17 cellular contexts compared by ENCODE assay signal in genomic region chr12:47941475-47942326, GRCh38. TPM values are rescaled to one million over a fixed set of nuclear protein-coding genes. Genes with fewer than 3 reads are reported as not detected.
DNase-seq lines count a peak whose midpoint lies in the region; ATAC-seq, FAIRE-seq and TF ChIP-seq lines count a peak whose summit lies in the region.
"Had no signal": no experiment of that assay in that cellular context is flagged by ENCODE, and none has a peak within 500 bp of the region (broad histone marks: within the 10 kb centered on the region; RNA-seq: fewer than 3 reads in every experiment).

No MANE protein-coding gene starts in this region.

- H3K4me2 ChIP-seq in H1 (ENCODE audit: insufficient read depth in 1 of 2, low read depth in 2 of 2, low read length in 2 of 2) (peak overlapping the region; percentile 42 to 73), mesendoderm (ENCODE audit: low read length) (no peak overlapping the region)

- no peak for TF ChIP-seq EP300 in H1 (IDR thresholded peaks at IDR 0.05; ENCODE audit: borderline replicate concordance in 1 of 2, low read depth in 2 of 2, low read length in 2 of 2)

- H3K56ac ChIP-seq in H1 (replicated peaks; ENCODE audit: insufficient read length, low read depth, low read length) = no peak overlapping the region
- H3K56ac ChIP-seq in mesendoderm (ENCODE audit: low read length) = peak overlapping the region; percentile 22

- intact Hi-C loops in thyroid gland (cut with DNase I) = no loop called here

- ATAC-seq in HG03342 (IDR thresholded peaks at IDR 0.05; ENCODE audit: unreplicated experiment) = no peak
- ATAC-seq: heart left ventricle had no signal

- no peak overlapping the region for H4K91ac ChIP-seq in H1 (replicated peaks; ENCODE audit: insufficient read length, low read length)

- H3K18ac ChIP-seq in H1 (ENCODE audit: extremely low read depth, low read length) (peak overlapping the region; percentile 32; the same call in 1 of the 2 replicates), mesendoderm (ENCODE audit: low read length) (no peak overlapping the region)

- H2BK5ac ChIP-seq in H1 (ENCODE audit: low read depth, low read length) (no peak overlapping the region), mesendoderm (ENCODE audit: low read length) (no peak overlapping the region)

- POLR2A ChIA-PET in H1 (lab: Charles Lee; ENCODE audit: partially characterized antibody) = no interaction called here

- peaks cover 5% of the 10 kb centered on the region; the same call in 1 of the 2 replicates for H3K4me1 ChIP-seq in HUES48 (ENCODE audit: control insufficient read depth, insufficient read depth, low read length)
- peaks cover 0 to 16% (median 13%) of the 10 kb centered on the region in 4 experiments; a peak in 5 of 7 replicates for H3K4me1 ChIP-seq in H1 (replicated peaks in 1 of 4; ENCODE audit: control insufficient read depth in 3 of 4, insufficient read depth in 4 of 4, low read length in 3 of 4)
- no peaks in the 10 kb centered on the region for H3K4me1 ChIP-seq in mesendoderm (ENCODE audit: control insufficient read depth, low read depth, low read length)
- peaks cover 0 to 11% of the 10 kb centered on the region in 2 donors for H3K4me1 ChIP-seq in thyroid gland

- no peak overlapping the region for H3K9ac ChIP-seq in HUES48 (ENCODE audit: low read depth, low read length)
- no peak overlapping the region for H3K9ac ChIP-seq in H1 (replicated peaks in 1 of 4; ENCODE audit: extremely low read depth in 1 of 4, low read depth in 3 of 4, low read length in 3 of 4)
- no peak overlapping the region for H3K9ac ChIP-seq in mesendoderm (ENCODE audit: low read length)

- H3K9me3 ChIP-seq in HUES48 (ENCODE audit: control insufficient read depth, insufficient read depth, low read length) (no peaks in the 10 kb centered on the region), H1 (ENCODE audit: insufficient read depth in 2 of 2, low read depth in 1 of 2, low read length in 1 of 2) (no peaks in the 10 kb centered on the region), thyroid gland (no peaks in the 10 kb centered on the region)
- H3K9me3 ChIP-seq: colonic mucosa, heart left ventricle had no signal

- peaks cover 6% of the 10 kb centered on the region for H3K23me2 ChIP-seq in H1 (ENCODE audit: low read depth, low read length)

- TF ChIP-seq POLR2A in H1 (IDR thresholded peaks at IDR 0.05; ENCODE audit: control extremely low read depth in 1 of 2, low read depth in 2 of 2, low read length in 2 of 2) = no peak
- TF ChIP-seq POLR2A in thyroid gland (IDR thresholded peaks at IDR 0.05) = no peak

- H4K8ac ChIP-seq in H1 (ENCODE audit: extremely low read depth, insufficient read depth, low read length) (peak overlapping the region; percentile 58; the same call in 1 of the 2 replicates), mesendoderm (ENCODE audit: low read depth, low read length) (no peak overlapping the region)

- H4K20me1 ChIP-seq in H1 (replicated peaks in 1 of 2; ENCODE audit: control insufficient read depth in 1 of 2, insufficient read depth in 2 of 2, low read length in 2 of 2) = peaks cover 0 to 2% of the 10 kb centered on the region in 2 experiments

- no peak for DNase-seq in H1 (ENCODE audit: low read depth in 1 of 2, low spot score in 2 of 2)
- DNase-seq in mesendoderm = no peak
- DNase-seq in thyroid gland = peak; percentile 12 to 37
- no peak for DNase-seq in effector CD4-positive, alpha-beta T cell
- no peak for DNase-seq in central memory CD4-positive, alpha-beta T cell
- DNase-seq: activated gamma-delta T cell, AML-193, colonic mucosa, COR-L47, heart left ventricle, MM.1S, NCI-H1694 treated with DMSO at 0.1 percent for 48 hours, SHP77 had no signal

- H2BK15ac ChIP-seq in H1 (ENCODE audit: low read length) (peak overlapping the region; percentile 61; the same call in 1 of the 2 replicates), mesendoderm (replicated peaks; ENCODE audit: low read depth) (no peak overlapping the region)

- H2BK12ac ChIP-seq in H1 (ENCODE audit: low read depth, low read length) = peak overlapping the region; percentile 90; the same call in 1 of the 2 replicates

- FAIRE-seq in H1 (lab: Jason Lieb, UNC) = no peak
- FAIRE-seq: keratinocyte had no signal

- H2BK120ac ChIP-seq in H1 (replicated peaks; ENCODE audit: low read depth, low read length) (no peak overlapping the region), mesendoderm (ENCODE audit: low read depth, low read length) (no peak overlapping the region)

- H3K79me1 ChIP-seq in H1 (ENCODE audit: low read depth, low read length) (no peaks in the 10 kb centered on the region), mesendoderm (ENCODE audit: low read length) (no peaks in the 10 kb centered on the region)

- H2AK5ac ChIP-seq in H1 (ENCODE audit: low read depth, low read length) = no peak overlapping the region
- H2AK5ac ChIP-seq in mesendoderm (ENCODE audit: low read length) = no peak overlapping the region

- TF ChIP-seq RAD21 in H1 (IDR thresholded peaks at IDR 0.05 in 1 of 2, conservative IDR thresholded peaks at IDR 0.05 in 1 of 2; ENCODE audit: low read depth in 2 of 2, low read length in 2 of 2) = no peak

- H3K36me3 ChIP-seq in HUES48 (ENCODE audit: control insufficient read depth, insufficient read depth, low read length) (no peaks in the 10 kb centered on the region), H1 (ENCODE audit: control insufficient read depth in 2 of 4, insufficient read depth in 4 of 4, low read length in 3 of 4) (no peaks in the 10 kb centered on the region), mesendoderm (ENCODE audit: control insufficient read depth, insufficient read depth, low read length) (no peaks in the 10 kb centered on the region), thyroid gland (no peaks in the 10 kb centered on the region)
- H3K36me3 ChIP-seq: colonic mucosa, heart left ventricle had no signal

- H3K4ac ChIP-seq in H1 (replicated peaks; ENCODE audit: insufficient read length, low read depth, low read length) (no peak overlapping the region), mesendoderm (ENCODE audit: low read depth, low read length) (no peak overlapping the region)

- H3K27me3 ChIP-seq in HUES48 (ENCODE audit: control insufficient read depth, insufficient read depth, low read length) = peaks cover 29% of the 10 kb centered on the region
- peaks cover 0 to 24% (median 16%) of the 10 kb centered on the region in 4 experiments; a peak in 5 of 7 replicates for H3K27me3 ChIP-seq in H1 (replicated peaks in 1 of 4; ENCODE audit: control insufficient read depth in 3 of 4, extremely low read depth in 1 of 4, insufficient read depth in 3 of 4, low read length in 3 of 4)
- H3K27me3 ChIP-seq in mesendoderm (ENCODE audit: insufficient read depth, low read length, poor library complexity) = no peaks in the 10 kb centered on the region
- no peaks in the 10 kb centered on the region for H3K27me3 ChIP-seq in thyroid gland
- H3K27me3 ChIP-seq: colonic mucosa had no signal

- CTCF ChIA-PET in H1 (lab: Charles Lee; ENCODE audit: partially characterized antibody) = interaction anchor here (0.6 to 2.5 kb wide), 22 partner anchors 9 to 1390 kb away, joined by 3 to 10 read pairs (median 3); partner anchors contain the start of genes TMEM106C and VDR

- peak overlapping the region; percentile 18; the same call in 1 of the 2 replicates for H3K4me3 ChIP-seq in HUES48 (ENCODE audit: low read depth, low read length)
- H3K4me3 ChIP-seq in H1 (ENCODE audit: extremely low read depth in 1 of 4, insufficient read depth in 2 of 4, low read depth in 3 of 4, low read length in 4 of 4) = peak overlapping the region in 3 of 4 experiments; percentile 8 to 49 (median 14); a peak in 4 of 8 replicates
- H3K4me3 ChIP-seq in mesendoderm (ENCODE audit: low read length) = no peak overlapping the region
- no peak overlapping the region for H3K4me3 ChIP-seq in thyroid gland (replicated peaks in 1 of 3)
- H3K4me3 ChIP-seq: colonic mucosa, heart left ventricle had no signal

- no peak overlapping the region for H2BK20ac ChIP-seq in H1 (ENCODE audit: low read length)

- H4K5ac ChIP-seq in H1 (ENCODE audit: insufficient read length, low read depth, low read length) (peak overlapping the region; percentile 25), mesendoderm (ENCODE audit: low read length) (no peak overlapping the region)

- H3K79me2 ChIP-seq in H1 (ENCODE audit: control insufficient read depth in 1 of 2, insufficient read depth in 2 of 2, low read length in 2 of 2) = no peaks in the 10 kb centered on the region
- no peaks in the 10 kb centered on the region for H3K79me2 ChIP-seq in mesendoderm (ENCODE audit: control insufficient read depth, insufficient read depth, low read length)

- peak overlapping the region; percentile 84; the same call in 1 of the 2 replicates for H2AFZ ChIP-seq in H1 (ENCODE audit: low read length)

- H3K14ac ChIP-seq in H1 (ENCODE audit: insufficient read length) = no peak overlapping the region

- WGBS in H1 (ENCODE audit: extremely low coverage in 1 of 2, insufficient coverage in 1 of 2, insufficient read length in 1 of 2, insufficient replicate concordance in 2 of 2, low coverage in 1 of 2, low lambda C conversion rate in 2 of 2, missing lambda C conversion rate in 1 of 2), 2 experiments = 54% methylated on average over 26 of the region's 28 CpGs; no CpG with 5 or more reads in 1 of the 2 experiments
- no CpG with 5 or more reads among the region's 28 CpGs for WGBS in mesendoderm (ENCODE audit: extremely low coverage, insufficient coverage, low lambda C conversion rate)
- WGBS in thyroid gland, 2 donors = 47 to 55% methylated on average over 19 to 23 of the region's 28 CpGs

- H3K27ac ChIP-seq in HUES48 (ENCODE audit: low read depth, low read length) = no peak overlapping the region
- no peak overlapping the region for H3K27ac ChIP-seq in H1 (ENCODE audit: low read depth, low read length)
- no peak overlapping the region for H3K27ac ChIP-seq in mesendoderm (ENCODE audit: low read depth, low read length)
- no peak overlapping the region for H3K27ac ChIP-seq in thyroid gland
- H3K27ac ChIP-seq: colonic mucosa, heart left ventricle had no signal

- H3K23ac ChIP-seq in H1 (ENCODE audit: insufficient read length) (no peak overlapping the region), mesendoderm (ENCODE audit: low read length) (no peak overlapping the region)

- TF ChIP-seq CTCF in H1 (IDR thresholded peaks at IDR 0.05; ENCODE audit: control extremely low read depth in 1 of 3, insufficient read depth in 1 of 3, low read depth in 1 of 3, low read length in 3 of 3) (no peak), thyroid gland (IDR thresholded peaks at IDR 0.05) (no peak)

RNA-seq across cellular contexts. Expression of gene TMEM106C, which starts 21.7 kb away (rescaled TPM):
- 36.6 and 37.0 TPM in 2 replicates for total RNA-seq in H1 (2021; fragmentation: NEBNext Ultra II Directional; extraction: Animal tissue kit (Norgen Biotek cat#: 25700))
- 35.7 and 45.3 TPM in 2 replicates for polyA plus RNA-seq in H1 (2011; rRNA removed)
- polyA plus RNA-seq in H1 (2011; cell fraction: cytosol; rRNA removed) = 50.0 TPM
- polyA plus RNA-seq in H1 (2011; cell fraction: nucleus; rRNA removed) = 47.3 TPM
- polyA plus RNA-seq in H1 (2012, experiment 1 of 2) = 30.0 to 40.7 TPM (median 38.1 TPM) in 4 replicates
- polyA plus RNA-seq in H1 (2012, experiment 2 of 2) = 22.3 TPM
- polyA plus RNA-seq in H1 (2013, experiment 1 of 2) = 29.9 TPM
- 32.5 TPM for polyA plus RNA-seq in H1 (2013, experiment 2 of 2)
- 64.9 and 98.9 TPM in 2 replicates for polyA minus RNA-seq in H1 (2011; rRNA and poly(A)+ RNA removed)
- polyA minus RNA-seq in H1 (2011; cell fraction: cytosol; rRNA and poly(A)+ RNA removed) = 23.5 TPM
- 34.8 TPM for polyA minus RNA-seq in H1 (2011; cell fraction: nucleus; rRNA and poly(A)+ RNA removed)
- polyA plus RNA-seq in mesendoderm (2013, experiment 1 of 2) = 13.2 TPM
- polyA plus RNA-seq in mesendoderm (2013, experiment 2 of 2) = 14.2 TPM
- 100 to 1,000 TPM in 1 of 4 donors, 10 to 100 TPM in 3; 52.9 to 112 (median 79.1) TPM for total RNA-seq in thyroid gland

RNA-seq across cellular contexts. Expression of gene VDR, which starts 36.9 kb away (rescaled TPM):
- 0.34 and 0.65 TPM in 2 replicates for total RNA-seq in H1 (2021; fragmentation: NEBNext Ultra II Directional; extraction: Animal tissue kit (Norgen Biotek cat#: 25700))
- polyA plus RNA-seq in H1 (2011; rRNA removed) = 0.44 and 0.58 TPM in 2 replicates
- polyA plus RNA-seq in H1 (2011; cell fraction: cytosol; rRNA removed) = 0.23 TPM
- 0.33 TPM for polyA plus RNA-seq in H1 (2011; cell fraction: nucleus; rRNA removed)
- polyA plus RNA-seq in H1 (2012, experiment 1 of 2) = 0.14 to 0.27 TPM (median 0.23 TPM) in 4 replicates
- 0.08 TPM for polyA plus RNA-seq in H1 (2012, experiment 2 of 2)
- 0.28 TPM for polyA plus RNA-seq in H1 (2013, experiment 1 of 2)
- polyA plus RNA-seq in H1 (2013, experiment 2 of 2) = 0.24 TPM
- 0.66 and 0.83 TPM in 2 replicates for polyA minus RNA-seq in H1 (2011; rRNA and poly(A)+ RNA removed)
- 0.44 TPM for polyA minus RNA-seq in H1 (2011; cell fraction: cytosol; rRNA and poly(A)+ RNA removed)
- polyA minus RNA-seq in H1 (2011; cell fraction: nucleus; rRNA and poly(A)+ RNA removed) = 0.60 TPM
- polyA plus RNA-seq in mesendoderm (2013, experiment 1 of 2) = 0.31 TPM
- 0.25 TPM for polyA plus RNA-seq in mesendoderm (2013, experiment 2 of 2)
- 1 to 10 TPM; 3.5 to 5.2 (median 3.9) TPM for total RNA-seq in thyroid gland
- total RNA-seq: lung microvascular endothelial cell had no signal

Comparison
In these comparisons a context has a peak if more than half of its experiments do, and no peak if none do; other contexts are left out.
1. H3K4me3 ChIP-seq: peak in HUES48 (single experiment) and H1 (3 of 4); none in mesendoderm (single experiment) and thyroid gland (0 of 3).
2. DNase-seq: peak in thyroid gland (2 of 2); none in H1 (0 of 2), mesendoderm (single experiment), effector CD4-positive, alpha-beta T cell (single experiment) and central memory CD4-positive, alpha-beta T cell (single experiment).